In the genomic region with DNA sequence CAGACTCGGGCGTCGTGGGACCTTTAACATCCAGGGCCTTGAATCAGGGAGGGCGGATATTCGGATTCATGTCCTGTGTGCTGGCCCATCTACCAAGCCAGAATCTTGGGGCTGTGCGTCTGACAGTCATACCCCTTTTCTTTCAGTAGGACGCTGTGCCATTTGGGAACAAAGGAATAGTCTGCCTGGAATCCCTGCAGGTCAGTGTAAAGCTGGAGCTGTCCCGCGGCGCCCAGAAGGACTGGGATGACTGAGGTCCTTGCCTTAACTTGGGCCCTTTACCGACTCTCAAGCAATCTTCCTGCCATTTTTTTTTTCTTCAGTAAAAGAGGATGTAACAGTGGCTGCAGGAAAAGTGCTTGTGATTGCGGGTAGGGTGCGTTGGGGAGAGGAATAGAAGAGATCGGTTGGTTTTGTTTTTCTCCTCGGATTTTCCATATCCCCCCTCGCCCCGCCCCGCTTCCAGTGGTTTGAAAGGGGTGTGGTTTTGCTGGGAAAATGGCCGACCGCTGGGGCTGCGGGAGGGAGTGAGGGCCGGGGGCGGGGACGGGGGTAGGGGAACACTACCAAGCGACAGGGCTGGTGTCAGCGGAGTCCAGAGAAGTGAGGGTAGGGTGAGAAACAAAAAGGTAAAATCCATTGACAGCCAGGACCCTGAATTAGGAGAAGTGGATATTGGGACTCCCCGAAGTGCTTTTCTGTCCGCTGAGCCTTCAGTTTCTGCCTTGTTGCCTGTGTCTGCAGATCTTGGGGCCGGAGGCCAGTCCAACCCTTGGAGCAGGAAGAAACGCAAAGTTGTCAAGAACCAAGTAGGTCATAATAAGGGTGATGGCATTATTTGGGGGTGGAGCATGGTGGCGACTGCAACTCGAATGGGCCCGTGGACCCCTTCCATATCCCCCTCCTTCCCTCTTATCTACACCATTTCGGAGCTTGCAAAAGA, we compare ENCODE assay signal across 8 cellular contexts. TPM values are rescaled to one million over a fixed set of nuclear protein-coding genes. Genes with fewer than 3 reads are reported as not detected.
A peak's percentile ranks its signal among the peaks of the same experiment; 100 is the strongest.
DNase-seq lines count a peak whose midpoint lies in the region; ATAC-seq and TF ChIP-seq lines count a peak whose summit lies in the region.

No MANE protein-coding gene starts in this region.

- H3K4me1 Mint-ChIP-seq in CD8-positive, alpha-beta T cell (ENCODE audit: low read depth): peaks cover 8% of the 10 kb centered on the region
- H3K4me1 Mint-ChIP-seq in brain: peaks cover 34% of the 10 kb centered on the region

- H2AFZ ChIP-seq in Loucy (ENCODE audit: low read length): peak overlapping the region; percentile 93

- peak overlapping the region; percentile 61 for H3K4me3 ChIP-seq in CD8-positive, alpha-beta T cell (ENCODE audit: low read depth, low read length)
- H3K4me3 ChIP-seq in Loucy (ENCODE audit: low read length, poor library complexity, severe bottlenecking) (peak overlapping the region; percentile 86), iPS DF 6.9 (ENCODE audit: low read length) (peak overlapping the region; percentile 69; the same call in 1 of the 2 replicates), rectal smooth muscle tissue (ENCODE audit: low read length) (peak overlapping the region; percentile 68)

- no peaks in the 10 kb centered on the region for H3K9me3 ChIP-seq in CD8-positive, alpha-beta T cell (ENCODE audit: low read length)
- H3K9me3 ChIP-seq in Loucy (ENCODE audit: insufficient read depth, low read depth, low read length) (no peaks in the 10 kb centered on the region), iPS DF 6.9 (ENCODE audit: control insufficient read depth, insufficient read depth, low read length) (no peaks in the 10 kb centered on the region)

- H3K27me3 Mint-ChIP-seq in CD8-positive, alpha-beta T cell (ENCODE audit: low read depth): peaks cover 3% of the 10 kb centered on the region
- H3K27me3 Mint-ChIP-seq in brain: peaks cover 3% of the 10 kb centered on the region

- H3K36me3 ChIP-seq in CD8-positive, alpha-beta T cell (ENCODE audit: insufficient read depth, low read length): no peaks in the 10 kb centered on the region
- no peaks in the 10 kb centered on the region for H3K36me3 ChIP-seq in Loucy (ENCODE audit: insufficient read depth, low read length)
- no peaks in the 10 kb centered on the region; the same call in 1 of the 2 replicates for H3K36me3 ChIP-seq in iPS DF 6.9 (ENCODE audit: control insufficient read depth, insufficient read depth, low read length)
- H3K36me3 ChIP-seq in rectal smooth muscle tissue (ENCODE audit: control insufficient read depth, insufficient read depth, low read length): no peaks in the 10 kb centered on the region

- peak overlapping the region; percentile 40 for H3K27ac ChIP-seq in CD8-positive, alpha-beta T cell (ENCODE audit: low read depth, low read length)
- H3K27ac ChIP-seq in iPS DF 6.9 (ENCODE audit: low read length): no peak overlapping the region
- H3K27ac ChIP-seq in rectal smooth muscle tissue (ENCODE audit: low read depth, low read length): peak overlapping the region; percentile 95

- H3K4me3 Mint-ChIP-seq in CD8-positive, alpha-beta T cell: peak overlapping the region; percentile 84
- peak overlapping the region; percentile 81 to 93 (median 88) for H3K4me3 Mint-ChIP-seq in brain

- POLR2A ChIA-PET in CD8-positive, alpha-beta T cell (lab: Charles Lee): no interaction called here

- H3K36me3 Mint-ChIP-seq in CD8-positive, alpha-beta T cell: no peaks in the 10 kb centered on the region
- H3K36me3 Mint-ChIP-seq in brain: peaks cover 23% of the 10 kb centered on the region

- intact Hi-C loops in CD8-positive, alpha-beta T cell (cut with DNase I, micrococcal nuclease): loop anchor here in 1 of 2 experiments (10.0 kb wide), 1 partner anchor 106 kb away; no protein-coding TSS in a partner anchor

- H3K79me2 ChIP-seq in Loucy (ENCODE audit: insufficient read depth, low read length): 0 out of 2 replicates have a peak, but pooled peaks cover 3% of the 10 kb centered on the region

- peak overlapping the region; percentile 22 for H3K27ac Mint-ChIP-seq in CD8-positive, alpha-beta T cell
- H3K27ac Mint-ChIP-seq in brain: peak overlapping the region; percentile 88 to 97 (median 94)

- H3K4me1 ChIP-seq in CD8-positive, alpha-beta T cell (ENCODE audit: insufficient read depth, low read length): no peaks in the 10 kb centered on the region
- H3K4me1 ChIP-seq in Loucy (ENCODE audit: insufficient read depth, low read length, poor library complexity, severe bottlenecking) (peaks cover 5% of the 10 kb centered on the region), iPS DF 6.9 (ENCODE audit: control insufficient read depth, insufficient read depth, low read length) (no peaks in the 10 kb centered on the region), rectal smooth muscle tissue (ENCODE audit: control insufficient read depth, insufficient read depth, low read length) (peaks cover 2% of the 10 kb centered on the region)

- CTCF ChIA-PET in CD8-positive, alpha-beta T cell (lab: Charles Lee): no interaction called here

- TF ChIP-seq CTCF in CD8-positive, alpha-beta T cell (IDR thresholded peaks at IDR 0.05): no peak
- TF ChIP-seq CTCF in Loucy (conservative IDR thresholded peaks at IDR 0.05; ENCODE audit: low read length) (no peak), brain (conservative IDR thresholded peaks at IDR 0.05) (no peak)

- no peak for ATAC-seq in CD8-positive, alpha-beta T cell
- ATAC-seq in HG02763 (IDR thresholded peaks at IDR 0.05; ENCODE audit: unreplicated experiment) (no peak), HG03521 (IDR thresholded peaks at IDR 0.05; ENCODE audit: unreplicated experiment) (no peak), HG03135 (IDR thresholded peaks at IDR 0.05; ENCODE audit: unreplicated experiment) (no peak)

- H3K9me2 ChIP-seq in Loucy (replicated peaks; ENCODE audit: low read depth, low read length): no peaks in the 10 kb centered on the region

- peak overlapping the region; percentile 85 for H3K4me2 ChIP-seq in Loucy (ENCODE audit: low read depth, low read length, poor library complexity, severe bottlenecking)

- H4K20me1 ChIP-seq in Loucy (ENCODE audit: insufficient read depth, low read length, poor library complexity, severe bottlenecking): no peaks in the 10 kb centered on the region

- H3K9me3 Mint-ChIP-seq in CD8-positive, alpha-beta T cell: no peaks in the 10 kb centered on the region
- H3K9me3 Mint-ChIP-seq in brain: peaks cover 0 to 9% (median 0%) of the 10 kb centered on the region in 5 experiments

- H3K9ac ChIP-seq in Loucy (ENCODE audit: low read depth, low read length, poor library complexity, severe bottlenecking) (peak overlapping the region; percentile 82), rectal smooth muscle tissue (ENCODE audit: low read length) (peak overlapping the region; percentile 17)

- no peak for DNase-seq in CD8-positive, alpha-beta T cell
- no peak for DNase-seq in iPS DF 6.9 (ENCODE audit: low read depth, low spot score)

- H3F3A ChIP-seq in Loucy (ENCODE audit: low read depth): no peaks in the 10 kb centered on the region

- WGBS in iPS DF 6.9 (ENCODE audit: insufficient coverage, insufficient read length): no CpG with 5 or more reads among the region's 34 CpGs

- H3K27me3 ChIP-seq in CD8-positive, alpha-beta T cell (ENCODE audit: insufficient read depth, low read length): no peaks in the 10 kb centered on the region
- H3K27me3 ChIP-seq in Loucy (ENCODE audit: insufficient read depth, low read length, poor library complexity, severe bottlenecking): no peaks in the 10 kb centered on the region
- no peaks in the 10 kb centered on the region for H3K27me3 ChIP-seq in iPS DF 6.9 (ENCODE audit: control insufficient read depth, insufficient read depth, low read length)
- H3K27me3 ChIP-seq in rectal smooth muscle tissue (ENCODE audit: control insufficient read depth, insufficient read depth, low read length): peaks cover 3% of the 10 kb centered on the region

RNA-seq across cellular contexts. Expression of a gene that starts 0.7 kb away (rescaled TPM):
- 1 to 10 TPM; 1.4 to 2.2 TPM for total RNA-seq in CD8-positive, alpha-beta T cell
- 31.2 TPM for polyA plus RNA-seq in brain (ENCODE audit: insufficient read depth, low read depth, low replicate concordance)
